17 cellular contexts compared by ENCODE assay signal in the genomic region with DNA sequence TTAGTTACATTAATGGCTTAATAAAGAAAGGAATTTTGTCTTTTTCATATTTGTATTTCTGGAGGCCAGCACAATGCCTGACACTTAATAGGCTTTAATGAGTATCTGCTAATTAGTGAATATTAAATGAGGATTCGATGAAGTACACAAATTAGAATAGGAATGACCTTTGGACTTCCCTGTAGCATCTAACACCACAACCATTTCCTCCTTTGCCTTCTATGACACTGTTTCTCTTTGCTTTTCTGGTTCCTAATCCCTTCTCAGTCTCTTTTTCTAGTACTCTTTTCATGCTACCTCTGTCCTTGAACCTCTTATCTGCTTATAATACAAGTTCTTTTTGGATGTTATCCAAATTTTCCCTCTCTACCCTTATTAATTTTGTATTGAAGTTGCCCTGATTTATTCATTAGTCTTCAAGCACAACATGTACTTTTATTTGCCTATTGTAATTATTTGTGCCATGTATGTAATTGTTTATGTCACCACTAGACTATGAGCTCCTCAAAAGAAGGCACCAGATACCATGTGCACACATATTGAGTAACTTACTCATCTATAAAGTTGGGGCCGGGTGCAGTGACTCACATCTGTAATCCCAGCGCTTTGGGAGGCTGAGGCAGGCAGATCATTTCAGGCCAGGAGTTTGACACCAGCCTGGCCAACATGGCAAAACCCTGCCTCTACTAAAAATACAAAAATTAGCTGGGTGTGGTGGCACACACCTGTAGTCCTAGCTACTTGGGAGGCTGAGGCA. TPM values are rescaled to one million over a fixed set of nuclear protein-coding genes. Genes with fewer than 3 reads are reported as not detected.
A peak's percentile ranks its signal among the peaks of the same experiment; 100 is the strongest.
DNase-seq lines count a peak whose midpoint lies in the region; ATAC-seq and TF ChIP-seq lines count a peak whose summit lies in the region.
"Had no signal": no experiment of that assay in that cellular context is flagged by ENCODE, and none has a peak within 500 bp of the region (broad histone marks: within the 10 kb centered on the region; RNA-seq: fewer than 3 reads in every experiment).

No MANE protein-coding gene starts in this region.

- in situ Hi-C loops in astrocyte of the spinal cord (cut with HindIII; ENCODE audit: low sequenced_read_pairs): no loop called here

- H3K9me3 ChIP-seq in psoas muscle: no peaks in the 10 kb centered on the region
- H3K9me3 ChIP-seq: tibial artery had no signal

- intact Hi-C loops in left colon (cut with DNase I, micrococcal nuclease) (no loop called here), psoas muscle (cut with DNase I) (loop anchor here in 1 of 2 donors (10.0 kb wide), 1 partner anchor 100 kb away; no protein-coding TSS in a partner anchor)

- 75 to 85% (median 83%) methylated on average over 3 of the region's 3 CpGs for WGBS in psoas muscle, 3 donors

- no peak overlapping the region for H3K27ac ChIP-seq in psoas muscle
- H3K27ac ChIP-seq: tibial artery, WERI-Rb-1 had no signal

- no peaks in the 10 kb centered on the region for H3K4me1 ChIP-seq in psoas muscle
- H3K4me1 ChIP-seq: tibial artery had no signal

- TF ChIP-seq CTCF in astrocyte of the spinal cord (IDR thresholded peaks at IDR 0.05; ENCODE audit: low read depth, low read length) (no peak), psoas muscle (IDR thresholded peaks at IDR 0.05) (no peak)

- H3K4me3 ChIP-seq in astrocyte of the spinal cord (ENCODE audit: low read depth, low read length) (no peak overlapping the region), psoas muscle (no peak overlapping the region)
- H3K4me3 ChIP-seq: lung, smooth muscle cell, tibial artery had no signal

- no peaks in the 10 kb centered on the region for H3K27me3 ChIP-seq in psoas muscle (ENCODE audit: insufficient read depth in 3 of 3, low read length in 2 of 3)
- H3K27me3 ChIP-seq: tibial artery had no signal

- peak; percentile 66 for ATAC-seq in left colon
- no peak for ATAC-seq in psoas muscle

- DNase-seq in DMS79 treated with DMSO at 0.1 percent for 48 hours (lab: John Stamatoyannopoulos, UW) (peak; percentile 51), HT1080 (ENCODE audit: low read depth) (peak; percentile 36), astrocyte of the spinal cord (ENCODE audit: low read depth, low spot score) (peak; percentile 19), left colon (no peak), anterior cingulate cortex (lab: John Stamatoyannopoulos, UW) (no peak), cerebellar cortex (ENCODE audit: low spot score) (no peak), psoas muscle (no peak)
- DNase-seq: amygdala; DMS 273 treated with DMSO at 0.1 percent for 48 hours; effector CD8-positive, alpha-beta T cell; H9; NCI-H1694 treated with DMSO at 0.1 percent for 48 hours; NCI-H526 treated with DMSO at 0.1 percent for 48 hours; tibial artery; WERI-Rb-1 had no signal

- no peaks in the 10 kb centered on the region for H3K36me3 ChIP-seq in psoas muscle (ENCODE audit: insufficient read depth in 1 of 2, low read depth in 1 of 2)
- H3K36me3 ChIP-seq: tibial artery, WERI-Rb-1 had no signal

RNA-seq across cellular contexts. Expression of a gene that starts 23.8 kb away (rescaled TPM):
- 1,691 and 2,292 TPM in 2 replicates for total RNA-seq in HT1080 (2014; rRNA removed; shearing (Covaris generic))
- 3,179 and 4,701 TPM in 2 replicates for polyA plus RNA-seq in HT1080 (2015; cell fraction: cytosol; rRNA removed)
- 691 and 901 TPM in 2 replicates for polyA plus RNA-seq in HT1080 (2015; cell fraction: nucleus; rRNA removed)
- 1,000 to 10,000 TPM; 1,062 to 1,224 TPM for total RNA-seq in left colon
- total RNA-seq in psoas muscle: 1,000 to 10,000 TPM in 2 of 4 donors, 100 to 1,000 TPM in 2; 653 to 1,325 (median 1,012) TPM
- polyA plus RNA-seq in psoas muscle: 1,000 to 10,000 TPM; 7,773 to 8,046 (median 8,035) TPM

RNA-seq across cellular contexts. Expression of a gene that starts 28.2 kb away (rescaled TPM):
- 33.9 and 52.3 TPM in 2 replicates for total RNA-seq in HT1080 (2014; rRNA removed; shearing (Covaris generic))
- polyA plus RNA-seq in HT1080 (2015; cell fraction: cytosol; rRNA removed): 67.3 and 87.2 TPM in 2 replicates
- polyA plus RNA-seq in HT1080 (2015; cell fraction: nucleus; rRNA removed): 19.4 and 26.8 TPM in 2 replicates
- total RNA-seq in left colon: 10 to 100 TPM; 61.3 to 65.4 TPM
- total RNA-seq in psoas muscle: 10 to 100 TPM; 31.0 to 67.0 (median 44.1) TPM
- 10 to 100 TPM; 30.3 to 40.8 (median 38.5) TPM for polyA plus RNA-seq in psoas muscle

RNA-seq across cellular contexts. Expression of a gene that starts 36.9 kb away (rescaled TPM):
- total RNA-seq in HT1080 (2014; rRNA removed; shearing (Covaris generic)): 174 and 189 TPM in 2 replicates
- 135 and 163 TPM in 2 replicates for polyA plus RNA-seq in HT1080 (2015; cell fraction: cytosol; rRNA removed)
- 76.4 and 82.4 TPM in 2 replicates for polyA plus RNA-seq in HT1080 (2015; cell fraction: nucleus; rRNA removed)
- total RNA-seq in left colon (100 to 1,000 TPM; 147 to 149 TPM), psoas muscle (100 to 1,000 TPM in 2 of 4 donors, 10 to 100 TPM in 2; 87.6 to 118 (median 95.0) TPM)
- polyA plus RNA-seq in psoas muscle: 100 to 1,000 TPM; 147 to 266 (median 172) TPM

RNA-seq across cellular contexts. Expression of a gene that starts 46.6 kb away (rescaled TPM):
- total RNA-seq in HT1080 (2014; rRNA removed; shearing (Covaris generic)): 9.0 and 11.2 TPM in 2 replicates
- 15.8 TPM in 2 replicates for polyA plus RNA-seq in HT1080 (2015; cell fraction: cytosol; rRNA removed)
- 34.4 and 35.4 TPM in 2 replicates for polyA plus RNA-seq in HT1080 (2015; cell fraction: nucleus; rRNA removed)
- 10 to 100 TPM; 18.2 to 21.5 TPM for total RNA-seq in left colon
- 1 to 10 TPM; 3.7 to 5.6 (median 5.0) TPM for total RNA-seq in psoas muscle
- polyA plus RNA-seq in psoas muscle: 10 to 100 TPM in 1 of 3 donors, 1 to 10 TPM in 2; 4.3 to 12.6 (median 6.3) TPM

RNA-seq across cellular contexts. Expression of a gene that starts 51.0 kb away (rescaled TPM):
- total RNA-seq in HT1080 (2014; rRNA removed; shearing (Covaris generic)): 104 and 126 TPM in 2 replicates
- 85.1 and 85.5 TPM in 2 replicates for polyA plus RNA-seq in HT1080 (2015; cell fraction: cytosol; rRNA removed)
- polyA plus RNA-seq in HT1080 (2015; cell fraction: nucleus; rRNA removed): 44.6 and 45.3 TPM in 2 replicates
- total RNA-seq in left colon: 10 to 100 TPM; 68.8 to 70.9 TPM
- total RNA-seq in psoas muscle: 10 to 100 TPM; 21.9 to 58.2 (median 38.0) TPM
- polyA plus RNA-seq in psoas muscle: 10 to 100 TPM; 46.7 to 85.3 (median 65.9) TPM

Comparison
In these comparisons a context has a peak if more than half of its experiments do, and no peak if none do; other contexts are left out.
1. DNase-seq: peak in DMS79 treated with DMSO at 0.1 percent for 48 hours (single experiment), HT1080 (single experiment) and astrocyte of the spinal cord (single experiment); none in left colon (0 of 2), anterior cingulate cortex (0 of 58), cerebellar cortex (single experiment) and psoas muscle (0 of 2).